19 cellular contexts compared by ENCODE assay signal in genomic region chr16:29030086-29030840, GRCh38. TPM values are rescaled to one million over a fixed set of nuclear protein-coding genes. Genes with fewer than 3 reads are reported as not detected.
DNase-seq lines count a peak whose midpoint lies in the region; ATAC-seq, FAIRE-seq and TF ChIP-seq lines count a peak whose summit lies in the region.
"Had no signal": no experiment of that assay in that cellular context is flagged by ENCODE, and none has a peak within 500 bp of the region (broad histone marks: within the 10 kb centered on the region; RNA-seq: fewer than 3 reads in every experiment).

No MANE protein-coding gene starts in this region.

- peak overlapping the region; percentile 36; the same call in 1 of the 2 replicates for H2AFZ ChIP-seq in Loucy (ENCODE audit: low read length)
- peak overlapping the region; percentile 63 for H2AFZ ChIP-seq in K562 (ENCODE audit: low read depth, low read length)

- in situ Hi-C loops in K562 (cut with MboI), result loop anchor here (25.0 kb wide), 1 partner anchor 368 kb away; no protein-coding TSS in a partner anchor

- TF ChIP-seq CTCF in Loucy (conservative IDR thresholded peaks at IDR 0.05; ENCODE audit: low read length) (no peak), K562 (IDR thresholded peaks at IDR 0.05 in 2 of 3, conservative IDR thresholded peaks at IDR 0.05 in 1 of 3; ENCODE audit: insufficient read depth in 2 of 3, low read depth in 1 of 3, low read length in 3 of 3) (no peak), spleen (IDR thresholded peaks at IDR 0.05 in 8 of 11, conservative IDR thresholded peaks at IDR 0.05 in 3 of 11) (no peak)

- CTCF ChIA-PET in K562 (lab: Yijun Ruan, JAX; ENCODE audit: low intra/inter-chr PET ratio), result no interaction called here

- POLR2A ChIA-PET in K562 (lab: Yijun Ruan, JAX), result interaction anchor here (0.7 kb wide), 1 partner anchor 9 kb away, joined by 5 read pairs; no protein-coding TSS in a partner anchor

- H3K27me3 ChIP-seq in Loucy (ENCODE audit: insufficient read depth, low read length, poor library complexity, severe bottlenecking), result no peaks in the 10 kb centered on the region
- no peaks in the 10 kb centered on the region for H3K27me3 ChIP-seq in K562 (ENCODE audit: control insufficient read depth in 2 of 2, insufficient read depth in 2 of 2, low read length in 2 of 2)
- H3K27me3 ChIP-seq in thymus (ENCODE audit: control insufficient read depth, insufficient read depth), result no peaks in the 10 kb centered on the region
- H3K27me3 ChIP-seq in spleen (replicated peaks in 1 of 7), result peaks cover 0 to 18% (median 0%) of the 10 kb centered on the region in 7 donors
- H3K27me3 ChIP-seq: ovary, uterus had no signal

- TF ChIP-seq POLR2A in K562 (conservative IDR thresholded peaks at IDR 0.05) (no peak), spleen (IDR thresholded peaks at IDR 0.05) (no peak)

- H3K79me2 ChIP-seq in Loucy (ENCODE audit: insufficient read depth, low read length), result no peaks in the 10 kb centered on the region
- H3K79me2 ChIP-seq in K562 (ENCODE audit: control insufficient read depth, insufficient read depth, low read length), result no peaks in the 10 kb centered on the region

- H3K9me3 ChIP-seq in Loucy (ENCODE audit: insufficient read depth, low read depth, low read length), result no peaks in the 10 kb centered on the region
- H3K9me3 ChIP-seq in K562 (replicated peaks; ENCODE audit: control insufficient read depth, insufficient read depth, low read depth, low read length), result no peaks in the 10 kb centered on the region
- no peaks in the 10 kb centered on the region for H3K9me3 ChIP-seq in thymus (ENCODE audit: control insufficient read depth)
- no peaks in the 10 kb centered on the region for H3K9me3 ChIP-seq in spleen
- H3K9me3 ChIP-seq: ovary, uterus had no signal

- H3F3A ChIP-seq in Loucy (ENCODE audit: low read depth), result no peaks in the 10 kb centered on the region

- FAIRE-seq in K562 (lab: Jason Lieb, UNC), result no peak
- FAIRE-seq: astrocyte had no signal

- H3K27ac ChIP-seq in K562 (ENCODE audit: extremely low read depth, low read depth, low read length), result no peak overlapping the region; the same call in 2 of the 3 replicates
- H3K27ac ChIP-seq in thymus (ENCODE audit: low read depth), result peak overlapping the region; percentile 49
- H3K27ac ChIP-seq in spleen, result no peak overlapping the region
- H3K27ac ChIP-seq: epithelial cell of prostate, ovary, uterus had no signal

- H3K4me3 ChIP-seq in Loucy (ENCODE audit: low read length, poor library complexity, severe bottlenecking) (no peak overlapping the region), K562 (no peak overlapping the region), thymus (ENCODE audit: low read length) (no peak overlapping the region), spleen (no peak overlapping the region)
- H3K4me3 ChIP-seq: ovary, uterus had no signal

- BruUV-seq in K562 (replicated peaks; lab: Mats Ljungman, UMichigan), result no TSS peak

- H4K20me1 ChIP-seq in Loucy (ENCODE audit: insufficient read depth, low read length, poor library complexity, severe bottlenecking) (no peaks in the 10 kb centered on the region), K562 (replicated peaks; ENCODE audit: control insufficient read depth, insufficient read depth, low read length) (no peaks in the 10 kb centered on the region)

- H3K9ac ChIP-seq in Loucy (ENCODE audit: low read depth, low read length, poor library complexity, severe bottlenecking), result no peak overlapping the region
- H3K9ac ChIP-seq in K562 (ENCODE audit: insufficient read depth in 1 of 2, low read depth in 2 of 2, low read length in 2 of 2), result no peak overlapping the region

- H3K4me2 ChIP-seq in Loucy (ENCODE audit: low read depth, low read length, poor library complexity, severe bottlenecking) (no peak overlapping the region), K562 (ENCODE audit: insufficient read depth, low read length) (no peak overlapping the region)

- peaks cover 7% of the 10 kb centered on the region for H3K4me1 ChIP-seq in Loucy (ENCODE audit: insufficient read depth, low read length, poor library complexity, severe bottlenecking)
- peaks cover 21 to 23% of the 10 kb centered on the region in 2 experiments; a peak in 4 of 5 replicates for H3K4me1 ChIP-seq in K562 (replicated peaks in 1 of 2; ENCODE audit: control insufficient read depth in 2 of 2, insufficient read depth in 2 of 2, low read length in 2 of 2)
- H3K4me1 ChIP-seq in thymus (ENCODE audit: control insufficient read depth, insufficient read depth, low read length), result peaks cover 36% of the 10 kb centered on the region
- H3K4me1 ChIP-seq in spleen, result peaks cover 0 to 6% (median 0%) of the 10 kb centered on the region in 6 donors
- H3K4me1 ChIP-seq: uterus had no signal

- ATAC-seq in K562, result no peak
- ATAC-seq in GM18861 (IDR thresholded peaks at IDR 0.05; ENCODE audit: unreplicated experiment), result no peak
- ATAC-seq: left colon had no signal

- peak; percentile 43 for DNase-seq in activated effector memory CD4-positive, alpha-beta T cell treated with anti-CD3 and anti-CD28 coated beads, Interleukin-2, amount 50 U/mL, for 16 hours
- DNase-seq in activated effector memory CD4-positive, alpha-beta T cell treated with Interleukin-2 at 50 U/mL for 16 hours, result no peak
- DNase-seq in K562 (ENCODE audit: extremely low read depth in 1 of 4, low spot score in 3 of 4) (no peak), spleen (no peak), cerebellar nuclear complex (lab: John Stamatoyannopoulos, UW) (no peak)
- DNase-seq: activated naive CD4-positive, alpha-beta T cell treated with anti-CD3 and anti-CD28 coated beads, Interleukin-2, amount 10 ng/mL, durations not matched to agents 7 days and 5 days; DMS 273 treated with DMSO at 0.1 percent for 48 hours; HCEC 1CT; left colon; mesendoderm; natural killer cell; ovary; right cardiac atrium; uterus had no signal

- intact Hi-C loops in K562 (cut with micrococcal nuclease) (no loop called here), spleen (cut with DNase I; ENCODE audit: low total_unique reads) (no loop called here)

- WGBS in K562 (ENCODE audit: insufficient coverage, low coverage, missing lambda C conversion rate), result 69% methylated on average over 8 of the region's 8 CpGs
- 87% methylated on average over 8 of the region's 8 CpGs for WGBS in thymus
- WGBS in spleen, 5 donors, result 75 to 85% (median 80%) methylated on average over 8 of the region's 8 CpGs

- TF ChIP-seq EP300 in K562 (IDR thresholded peaks at IDR 0.05; ENCODE audit: low read length), result no peak

- H3K9me2 ChIP-seq in Loucy (replicated peaks; ENCODE audit: low read depth, low read length), result no peaks in the 10 kb centered on the region

- no peak for TF ChIP-seq RAD21 in K562 (CRISPR knock-in tag; conservative IDR thresholded peaks at IDR 0.05 in 1 of 2, IDR thresholded peaks at IDR 0.05 in 1 of 2)

- no peaks in the 10 kb centered on the region for H3K36me3 ChIP-seq in Loucy (ENCODE audit: insufficient read depth, low read length)
- no peaks in the 10 kb centered on the region for H3K36me3 ChIP-seq in K562 (ENCODE audit: control insufficient read depth, insufficient read depth, low read length)
- H3K36me3 ChIP-seq in thymus (ENCODE audit: control insufficient read depth, insufficient read depth), result no peaks in the 10 kb centered on the region
- H3K36me3 ChIP-seq in spleen, result no peaks in the 10 kb centered on the region
- H3K36me3 ChIP-seq: ovary, uterus had no signal

- H3K9me1 ChIP-seq in K562 (ENCODE audit: control insufficient read depth, insufficient read depth, low read length), result no peaks in the 10 kb centered on the region

TF ChIP-seq in K562, 482 proteins besides CTCF, POLR2A, EP300 and RAD21:
- TF ChIP-seq POLR2AphosphoS2 (IDR thresholded peaks at IDR 0.05; ENCODE audit: low read length), result no peak

RNA-seq across cellular contexts. Expression of gene LAT, which starts 45.4 kb away (rescaled TPM):
- 11.1 and 32.8 TPM in 2 replicates for total RNA-seq in K562 (2011; cell fraction: chromatin; rRNA removed; ENCODE audit: low replicate concordance)
- total RNA-seq in K562 (2011; cell fraction: nucleolus; rRNA removed), result 20.5 and 21.2 TPM in 2 replicates
- total RNA-seq in K562 (2011; cell fraction: nucleoplasm; rRNA removed), result 12.8 and 19.2 TPM in 2 replicates
- total RNA-seq in K562 (2014; rRNA removed) (0.95 and 2.1 TPM in 2 replicates), K562 (2014; rRNA removed; fragmentation: Illumina TruSeq; extraction: Trizol) (0.22 and 0.40 TPM in 2 replicates), K562 (2015; rRNA removed; fragmentation: Illumina TruSeq; extraction: Trizol) (2.0 and 2.3 TPM in 2 replicates), K562 (2021) (2.9 and 4.2 TPM in 2 replicates), spleen (10 to 100 TPM; 28.6 to 38.9 (median 32.2) TPM)
- polyA plus RNA-seq in K562 (2011; rRNA removed) (1.9 and 2.0 TPM in 2 replicates), K562 (2014; fragmentation: Illumina TruSeq; extraction: Trizol) (1.3 and 1.7 TPM in 2 replicates), K562 (2014; fragmentation: Nextera tagmentation; extraction: Ambion mirVana) (under 1 TPM; 0.59 to 0.63 TPM), K562 (2014; rRNA removed) (1.6 and 3.2 TPM in 2 replicates), thymus (239 TPM), spleen (10 to 100 TPM; 32.1 to 54.2 (median 48.8) TPM)
- 0.86 and 2.0 TPM in 2 replicates for polyA plus RNA-seq in K562 (2011; cell fraction: cytosol; rRNA removed)
- 22.2 and 50.9 TPM in 2 replicates for polyA plus RNA-seq in K562 (2011; cell fraction: nucleus; rRNA removed)
- polyA plus RNA-seq in K562 (2012), result 2.9 and 5.7 TPM in 2 replicates
- 0.24 and 0.25 TPM in 2 replicates for polyA minus RNA-seq in K562 (2011; rRNA and poly(A)+ RNA removed)
- polyA minus RNA-seq in K562 (2011; cell fraction: cytosol; rRNA and poly(A)+ RNA removed), result 0.29 TPM in 1 of 2 replicates, not detected in the other
- polyA minus RNA-seq in K562 (2011; cell fraction: nucleus; rRNA and poly(A)+ RNA removed), result 2.2 and 3.0 TPM in 2 replicates

RNA-seq across cellular contexts. Expression of gene SPNS1, which starts 55.7 kb away (rescaled TPM):
- total RNA-seq in K562 (2011; cell fraction: chromatin; rRNA removed; ENCODE audit: low replicate concordance), result 27.4 and 88.8 TPM in 2 replicates
- total RNA-seq in K562 (2011; cell fraction: nucleolus; rRNA removed), result 112 and 138 TPM in 2 replicates
- total RNA-seq in K562 (2011; cell fraction: nucleoplasm; rRNA removed), result 66.3 and 72.9 TPM in 2 replicates
- total RNA-seq in K562 (2014; rRNA removed), result 37.8 and 48.4 TPM in 2 replicates
- 6.2 and 9.0 TPM in 2 replicates for total RNA-seq in K562 (2014; rRNA removed; fragmentation: Illumina TruSeq; extraction: Trizol)
- total RNA-seq in K562 (2015; rRNA removed; fragmentation: Illumina TruSeq; extraction: Trizol), result 13.7 and 16.3 TPM in 2 replicates
- 64.9 and 69.8 TPM in 2 replicates for total RNA-seq in K562 (2021)
- polyA plus RNA-seq in K562 (2011; rRNA removed), result 12.3 and 20.6 TPM in 2 replicates
- 18.6 and 53.9 TPM in 2 replicates for polyA plus RNA-seq in K562 (2011; cell fraction: cytosol; rRNA removed)
- polyA plus RNA-seq in K562 (2011; cell fraction: nucleus; rRNA removed), result 31.4 and 74.3 TPM in 2 replicates
- 47.4 and 49.1 TPM in 2 replicates for polyA plus RNA-seq in K562 (2012)
- 22.2 and 38.7 TPM in 2 replicates for polyA plus RNA-seq in K562 (2014; fragmentation: Illumina TruSeq; extraction: Trizol)
- polyA plus RNA-seq in K562 (2014; fragmentation: Nextera tagmentation; extraction: Ambion mirVana), result 1 to 10 TPM in 1 of 2 experiments, under 1 TPM in 1; 0.58 to 2.9 TPM
- polyA plus RNA-seq in K562 (2014; rRNA removed), result 37.8 and 40.6 TPM in 2 replicates
- 13.2 and 15.6 TPM in 2 replicates for polyA minus RNA-seq in K562 (2011; rRNA and poly(A)+ RNA removed)
- 22.8 and 23.5 TPM in 2 replicates for polyA minus RNA-seq in K562 (2011; cell fraction: cytosol; rRNA and poly(A)+ RNA removed)
- 7.0 and 9.0 TPM in 2 replicates for polyA minus RNA-seq in K562 (2011; cell fraction: nucleus; rRNA and poly(A)+ RNA removed)
- 75.1 TPM for polyA plus RNA-seq in thymus
- 10 to 100 TPM; 26.9 to 41.1 (median 29.8) TPM for total RNA-seq in spleen
- polyA plus RNA-seq in spleen, result 10 to 100 TPM; 30.0 to 91.4 (median 68.1) TPM
